21 cellular contexts compared by ENCODE assay signal in the genomic region with DNA sequence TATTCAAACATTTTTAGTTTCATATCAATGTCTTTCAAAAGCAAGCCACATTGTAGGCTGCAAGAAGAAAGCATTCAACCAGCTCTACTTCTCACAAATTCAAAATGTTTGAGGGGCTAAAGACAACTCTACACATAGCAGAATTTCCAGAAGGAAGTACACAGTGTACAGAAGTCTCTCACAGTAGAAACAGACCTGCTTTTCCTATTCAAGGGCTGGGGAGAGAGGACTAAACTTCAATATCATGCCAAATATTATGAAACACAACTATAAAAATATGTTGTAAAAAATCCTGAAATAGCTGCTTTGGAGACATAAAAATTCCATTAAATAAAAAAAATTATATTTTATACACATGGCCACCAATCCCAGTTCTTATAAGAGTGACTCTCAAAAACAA.
"Had no signal": no experiment of that assay in that cellular context is flagged by ENCODE, and none has a peak within 500 bp of the region (broad histone marks: within the 10 kb centered on the region; RNA-seq: fewer than 3 reads in every experiment).

No MANE protein-coding gene starts in this region.

- H3K4me3 ChIP-seq: coronary artery, esophagus muscularis mucosa, gastroesophageal sphincter, right atrium auricular region, suprapubic skin, tibial nerve, upper lobe of right lung, vagina had no signal

- H3K27ac ChIP-seq: epithelial cell of prostate, gastroesophageal sphincter, neutrophil, right atrium auricular region, suprapubic skin, upper lobe of right lung, vagina had no signal

- H3K27me3 ChIP-seq: esophagus muscularis mucosa, gastroesophageal sphincter, neutrophil, right atrium auricular region, suprapubic skin, tibial nerve, upper lobe of right lung, vagina had no signal

- H3K9me3 ChIP-seq: esophagus muscularis mucosa, gastroesophageal sphincter, neutrophil, suprapubic skin, tibial nerve, upper lobe of right lung, vagina had no signal

- DNase-seq: effector CD8-positive, alpha-beta T cell; foreskin fibroblast; glutamatergic neuron; immature natural killer cell; left colon; mammary epithelial cell; naive thymus-derived CD4-positive, alpha-beta T cell; stimulated activated CD4-positive, alpha-beta T cell treated with anti-CD3 and anti-CD28 coated beads, Interleukin-4, amount 100 ng/mL, for 1 hour; stimulated activated CD8-positive, alpha-beta memory T cell treated with anti-CD3 and anti-CD28 coated beads, Interleukin-4, amount 100 ng/mL, for 48 hours; stimulated activated naive CD8-positive, alpha-beta T cell treated with anti-CD3 and anti-CD28 coated beads, Interleukin-15, Interleukin-2, amounts not matched to agents 100 U/mL and 50 U/mL, for 24 hours; upper lobe of right lung had no signal

- H3K4me1 ChIP-seq: suprapubic skin, upper lobe of right lung had no signal

- H3K36me3 ChIP-seq: neutrophil, upper lobe of right lung had no signal

- ATAC-seq: gastroesophageal sphincter; left colon; naive thymus-derived CD4-positive, alpha-beta T cell; stimulated activated effector memory CD8-positive, alpha-beta T cell treated with anti-CD3 and anti-CD28 coated beads, Interleukin-12 subunit alpha, Interleukin-12 subunit beta, amount 100 ng/mL, for 72 hours; stimulated activated naive CD8-positive, alpha-beta T cell treated with anti-CD3 and anti-CD28 coated beads, Interleukin-15, Interleukin-2, amounts not matched to agents 100 U/mL and 50 U/mL, for 24 hours; upper lobe of right lung had no signal
